In the genomic region with DNA sequence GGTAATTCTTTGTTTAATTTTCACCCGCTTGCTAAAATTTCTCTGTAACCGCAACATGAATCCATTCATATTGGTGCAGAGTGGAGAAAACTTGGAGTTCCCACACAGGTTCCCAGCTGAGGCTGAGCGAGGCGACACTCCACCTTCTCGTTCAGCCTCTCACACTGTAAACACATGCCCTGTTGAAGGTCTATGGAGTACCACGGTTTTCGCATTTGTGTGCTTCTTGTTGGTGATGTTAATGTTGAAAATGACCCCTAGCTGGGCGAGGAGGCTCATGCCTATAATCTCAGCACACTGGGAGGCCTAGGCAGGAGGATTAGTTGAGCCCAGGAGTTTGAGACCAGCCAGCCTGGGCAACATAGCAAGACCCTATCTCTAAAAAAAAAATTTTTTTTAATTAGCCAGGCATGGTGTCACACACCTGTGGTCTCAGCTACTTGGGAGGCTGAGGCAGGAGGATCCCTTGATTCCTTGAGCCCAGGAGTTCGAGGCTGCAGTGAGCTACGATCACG, we compare ENCODE assay signal across 1 cellular context.
A peak's percentile ranks its signal among the peaks of the same experiment; 100 is the strongest.
TF ChIP-seq lines count a peak whose summit lies in the region.

No MANE protein-coding gene starts in this region.

TF ChIP-seq in HepG2, 621 proteins besides CTCF, POLR2A, EP300 and RAD21 (continued from another document):
- TF ChIP-seq, protein P1, sequence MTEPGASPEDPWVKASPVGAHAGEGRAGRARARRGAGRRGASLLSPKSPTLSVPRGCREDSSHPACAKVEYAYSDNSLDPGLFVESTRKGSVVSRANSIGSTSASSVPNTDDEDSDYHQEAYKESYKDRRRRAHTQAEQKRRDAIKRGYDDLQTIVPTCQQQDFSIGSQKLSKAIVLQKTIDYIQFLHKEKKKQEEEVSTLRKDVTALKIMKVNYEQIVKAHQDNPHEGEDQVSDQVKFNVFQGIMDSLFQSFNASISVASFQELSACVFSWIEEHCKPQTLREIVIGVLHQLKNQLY (CRISPR knock-in tag; IDR thresholded peaks at IDR 0.05) = 0 out of 2 replicates have a peak, but pooled peaks have one; percentile 6
- no peak for TF ChIP-seq ELF4 (CRISPR knock-in tag; IDR thresholded peaks at IDR 0.05; ENCODE audit: borderline replicate concordance)
- no peak for TF ChIP-seq ZNF782 (CRISPR knock-in tag; IDR thresholded peaks at IDR 0.05; ENCODE audit: borderline replicate concordance)
- TF ChIP-seq ZBTB20 (CRISPR knock-in tag; IDR thresholded peaks at IDR 0.05; ENCODE audit: borderline replicate concordance, low read depth) = no peak
- no peak for TF ChIP-seq PTBP1 (IDR thresholded peaks at IDR 0.05; ENCODE audit: low read depth, low read length, poor library complexity, severe bottlenecking)
- TF ChIP-seq, protein P2, sequence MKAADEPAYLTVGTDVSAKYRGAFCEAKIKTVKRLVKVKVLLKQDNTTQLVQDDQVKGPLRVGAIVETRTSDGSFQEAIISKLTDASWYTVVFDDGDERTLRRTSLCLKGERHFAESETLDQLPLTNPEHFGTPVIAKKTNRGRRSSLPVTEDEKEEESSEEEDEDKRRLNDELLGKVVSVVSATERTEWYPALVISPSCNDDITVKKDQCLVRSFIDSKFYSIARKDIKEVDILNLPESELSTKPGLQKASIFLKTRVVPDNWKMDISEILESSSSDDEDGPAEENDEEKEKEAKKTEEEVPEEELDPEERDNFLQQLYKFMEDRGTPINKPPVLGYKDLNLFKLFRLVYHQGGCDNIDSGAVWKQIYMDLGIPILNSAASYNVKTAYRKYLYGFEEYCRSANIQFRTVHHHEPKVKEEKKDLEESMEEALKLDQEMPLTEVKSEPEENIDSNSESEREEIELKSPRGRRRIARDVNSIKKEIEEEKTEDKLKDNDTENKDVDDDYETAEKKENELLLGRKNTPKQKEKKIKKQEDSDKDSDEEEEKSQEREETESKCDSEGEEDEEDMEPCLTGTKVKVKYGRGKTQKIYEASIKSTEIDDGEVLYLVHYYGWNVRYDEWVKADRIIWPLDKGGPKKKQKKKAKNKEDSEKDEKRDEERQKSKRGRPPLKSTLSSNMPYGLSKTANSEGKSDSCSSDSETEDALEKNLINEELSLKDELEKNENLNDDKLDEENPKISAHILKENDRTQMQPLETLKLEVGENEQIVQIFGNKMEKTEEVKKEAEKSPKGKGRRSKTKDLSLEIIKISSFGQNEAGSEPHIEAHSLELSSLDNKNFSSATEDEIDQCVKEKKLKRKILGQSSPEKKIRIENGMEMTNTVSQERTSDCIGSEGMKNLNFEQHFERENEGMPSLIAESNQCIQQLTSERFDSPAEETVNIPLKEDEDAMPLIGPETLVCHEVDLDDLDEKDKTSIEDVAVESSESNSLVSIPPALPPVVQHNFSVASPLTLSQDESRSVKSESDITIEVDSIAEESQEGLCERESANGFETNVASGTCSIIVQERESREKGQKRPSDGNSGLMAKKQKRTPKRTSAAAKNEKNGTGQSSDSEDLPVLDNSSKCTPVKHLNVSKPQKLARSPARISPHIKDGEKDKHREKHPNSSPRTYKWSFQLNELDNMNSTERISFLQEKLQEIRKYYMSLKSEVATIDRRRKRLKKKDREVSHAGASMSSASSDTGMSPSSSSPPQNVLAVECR (CRISPR knock-in tag; IDR thresholded peaks at IDR 0.05; ENCODE audit: borderline replicate concordance) = peak; percentile 1; the same call in 1 of the 2 replicates
- 0 out of 2 replicates have a peak, but pooled peaks have one; percentile 19 for TF ChIP-seq ELF3 (CRISPR knock-in tag; IDR thresholded peaks at IDR 0.05)
- TF ChIP-seq ZBTB7A (CRISPR knock-in tag; IDR thresholded peaks at IDR 0.05) = 0 out of 2 replicates have a peak, but pooled peaks have one; percentile 12
- TF ChIP-seq SALL1 (CRISPR knock-in tag; IDR thresholded peaks at IDR 0.05) = peak; percentile 28; the same call in 1 of the 2 replicates
- 0 out of 2 replicates have a peak, but pooled peaks have one; percentile 18 for TF ChIP-seq ZSCAN29 (CRISPR knock-in tag; conservative IDR thresholded peaks at IDR 0.05)
- no peak for TF ChIP-seq ZNF530 (CRISPR knock-in tag; IDR thresholded peaks at IDR 0.05; ENCODE audit: low read depth)
- 0 out of 2 replicates have a peak, but pooled peaks have one; percentile 5 for TF ChIP-seq HOXA5 (CRISPR knock-in tag; IDR thresholded peaks at IDR 0.05)
- no peak for TF ChIP-seq NFIC (IDR thresholded peaks at IDR 0.05; ENCODE audit: low read length)
- TF ChIP-seq ZNF772 (CRISPR knock-in tag; IDR thresholded peaks at IDR 0.05) = 0 out of 2 replicates have a peak, but pooled peaks have one; percentile 1
- 0 out of 2 replicates have a peak, but pooled peaks have one; percentile 6 for TF ChIP-seq HDAC1 (CRISPR knock-in tag; IDR thresholded peaks at IDR 0.05)
- peak; percentile 5 for TF ChIP-seq FOXA3 (CRISPR knock-in tag; IDR thresholded peaks at IDR 0.05)
- TF ChIP-seq, protein P3, sequence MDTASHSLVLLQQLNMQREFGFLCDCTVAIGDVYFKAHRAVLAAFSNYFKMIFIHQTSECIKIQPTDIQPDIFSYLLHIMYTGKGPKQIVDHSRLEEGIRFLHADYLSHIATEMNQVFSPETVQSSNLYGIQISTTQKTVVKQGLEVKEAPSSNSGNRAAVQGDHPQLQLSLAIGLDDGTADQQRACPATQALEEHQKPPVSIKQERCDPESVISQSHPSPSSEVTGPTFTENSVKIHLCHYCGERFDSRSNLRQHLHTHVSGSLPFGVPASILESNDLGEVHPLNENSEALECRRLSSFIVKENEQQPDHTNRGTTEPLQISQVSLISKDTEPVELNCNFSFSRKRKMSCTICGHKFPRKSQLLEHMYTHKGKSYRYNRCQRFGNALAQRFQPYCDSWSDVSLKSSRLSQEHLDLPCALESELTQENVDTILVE (CRISPR knock-in tag; IDR thresholded peaks at IDR 0.05) = no peak
- TF ChIP-seq, protein P4, sequence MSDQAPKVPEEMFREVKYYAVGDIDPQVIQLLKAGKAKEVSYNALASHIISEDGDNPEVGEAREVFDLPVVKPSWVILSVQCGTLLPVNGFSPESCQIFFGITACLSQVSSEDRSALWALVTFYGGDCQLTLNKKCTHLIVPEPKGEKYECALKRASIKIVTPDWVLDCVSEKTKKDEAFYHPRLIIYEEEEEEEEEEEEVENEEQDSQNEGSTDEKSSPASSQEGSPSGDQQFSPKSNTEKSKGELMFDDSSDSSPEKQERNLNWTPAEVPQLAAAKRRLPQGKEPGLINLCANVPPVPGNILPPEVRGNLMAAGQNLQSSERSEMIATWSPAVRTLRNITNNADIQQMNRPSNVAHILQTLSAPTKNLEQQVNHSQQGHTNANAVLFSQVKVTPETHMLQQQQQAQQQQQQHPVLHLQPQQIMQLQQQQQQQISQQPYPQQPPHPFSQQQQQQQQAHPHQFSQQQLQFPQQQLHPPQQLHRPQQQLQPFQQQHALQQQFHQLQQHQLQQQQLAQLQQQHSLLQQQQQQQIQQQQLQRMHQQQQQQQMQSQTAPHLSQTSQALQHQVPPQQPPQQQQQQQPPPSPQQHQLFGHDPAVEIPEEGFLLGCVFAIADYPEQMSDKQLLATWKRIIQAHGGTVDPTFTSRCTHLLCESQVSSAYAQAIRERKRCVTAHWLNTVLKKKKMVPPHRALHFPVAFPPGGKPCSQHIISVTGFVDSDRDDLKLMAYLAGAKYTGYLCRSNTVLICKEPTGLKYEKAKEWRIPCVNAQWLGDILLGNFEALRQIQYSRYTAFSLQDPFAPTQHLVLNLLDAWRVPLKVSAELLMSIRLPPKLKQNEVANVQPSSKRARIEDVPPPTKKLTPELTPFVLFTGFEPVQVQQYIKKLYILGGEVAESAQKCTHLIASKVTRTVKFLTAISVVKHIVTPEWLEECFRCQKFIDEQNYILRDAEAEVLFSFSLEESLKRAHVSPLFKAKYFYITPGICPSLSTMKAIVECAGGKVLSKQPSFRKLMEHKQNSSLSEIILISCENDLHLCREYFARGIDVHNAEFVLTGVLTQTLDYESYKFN (CRISPR knock-in tag; conservative IDR thresholded peaks at IDR 0.05) = peak; percentile 52
